ENCODE assay signal across 8 cellular contexts in genomic region chr4:125315571-125316390, GRCh38. TPM values are rescaled to one million over a fixed set of nuclear protein-coding genes. Genes with fewer than 3 reads are reported as not detected.
DNase-seq lines count a peak whose midpoint lies in the region; TF ChIP-seq lines count a peak whose summit lies in the region.

No MANE protein-coding gene starts in this region.

- no peaks in the 10 kb centered on the region for H3K36me3 Mint-ChIP-seq in activated CD4-positive, alpha-beta T cell treated with anti-CD3 and anti-CD28 coated beads, Interleukin-2, amount 10 ng/mL, durations not matched to agents 24 days and 14 days (ENCODE audit: low read depth)
- no peaks in the 10 kb centered on the region for H3K36me3 Mint-ChIP-seq in glutamatergic neuron (ENCODE audit: unreplicated experiment)
- H3K36me3 Mint-ChIP-seq in neural progenitor cell = peaks cover 30% of the 10 kb centered on the region

- peak overlapping the region; percentile 97 for H3K4me3 ChIP-seq in neural progenitor cell

- no peak overlapping the region for H3K27ac Mint-ChIP-seq in activated CD4-positive, alpha-beta T cell treated with anti-CD3 and anti-CD28 coated beads, Interleukin-2, amount 10 ng/mL, durations not matched to agents 24 days and 14 days
- H3K27ac Mint-ChIP-seq in glutamatergic neuron (ENCODE audit: unreplicated experiment) (peak overlapping the region; percentile 28), neural progenitor cell (peak overlapping the region; percentile 96)

- peaks cover 30% of the 10 kb centered on the region for H3F3A ChIP-seq in neural progenitor cell (ENCODE audit: low read depth)

- peak overlapping the region; percentile 30 for H3K9ac ChIP-seq in neural progenitor cell

- H3K27me3 ChIP-seq in neural progenitor cell = no peaks in the 10 kb centered on the region

- H3K4me2 ChIP-seq in neural progenitor cell = peak overlapping the region; percentile 91

- peaks cover 16% of the 10 kb centered on the region for H4K20me1 ChIP-seq in neural progenitor cell (ENCODE audit: low read depth)

- DNase-seq in activated CD4-positive, alpha-beta T cell treated with anti-CD3 and anti-CD28 coated beads, Interleukin-2, amount 10 ng/mL, durations not matched to agents 24 days and 14 days = peak; percentile 70
- DNase-seq in activated CD4-positive, alpha-beta T cell treated with anti-CD3 and anti-CD28 coated beads for 1 hour = no peak
- DNase-seq in M059J (ENCODE audit: low read depth) = peak; percentile 37
- peak; percentile 12 for DNase-seq in activated naive CD4-positive, alpha-beta T cell treated with anti-CD3 and anti-CD28 coated beads, Interleukin-2, amount 50 U/mL, for 16 hours
- peak; percentile 80 for DNase-seq in glutamatergic neuron
- DNase-seq in neural progenitor cell (ENCODE audit: low spot score) = peak; percentile 90
- DNase-seq in LoVo (ENCODE audit: low spot score) = no peak
- no peak for DNase-seq in cerebellum (ENCODE audit: low spot score)

- H3K36me3 ChIP-seq in neural progenitor cell = no peaks in the 10 kb centered on the region

- H3K27me3 Mint-ChIP-seq in activated CD4-positive, alpha-beta T cell treated with anti-CD3 and anti-CD28 coated beads, Interleukin-2, amount 10 ng/mL, durations not matched to agents 24 days and 14 days = peaks cover 53% of the 10 kb centered on the region
- H3K27me3 Mint-ChIP-seq in glutamatergic neuron (ENCODE audit: unreplicated experiment) (peaks cover 18% of the 10 kb centered on the region), neural progenitor cell (ENCODE audit: insufficient read depth, low read depth) (peaks cover 10% of the 10 kb centered on the region)

- peak overlapping the region; percentile 85 for H3K27ac ChIP-seq in neural progenitor cell

- H3K4me3 Mint-ChIP-seq in activated CD4-positive, alpha-beta T cell treated with anti-CD3 and anti-CD28 coated beads, Interleukin-2, amount 10 ng/mL, durations not matched to agents 24 days and 14 days = peak overlapping the region; percentile 89
- H3K4me3 Mint-ChIP-seq in glutamatergic neuron (ENCODE audit: unreplicated experiment) = peak overlapping the region; percentile 91
- peak overlapping the region; percentile 94 for H3K4me3 Mint-ChIP-seq in neural progenitor cell

- H3K9me3 Mint-ChIP-seq in activated CD4-positive, alpha-beta T cell treated with anti-CD3 and anti-CD28 coated beads, Interleukin-2, amount 10 ng/mL, durations not matched to agents 24 days and 14 days = no peaks in the 10 kb centered on the region
- peaks cover 12% of the 10 kb centered on the region for H3K9me3 Mint-ChIP-seq in glutamatergic neuron (ENCODE audit: unreplicated experiment)
- H3K9me3 Mint-ChIP-seq in neural progenitor cell = peaks cover under 1% of the 10 kb centered on the region

- peaks cover 12% of the 10 kb centered on the region for H3K4me1 ChIP-seq in neural progenitor cell

- H3K9me3 ChIP-seq in neural progenitor cell (ENCODE audit: low read depth) = no peaks in the 10 kb centered on the region

- intact Hi-C loops in activated CD4-positive, alpha-beta T cell treated with anti-CD3 and anti-CD28 coated beads, Interleukin-2, amount 10 ng/mL, durations not matched to agents 24 days and 14 days (cut with micrococcal nuclease) = no loop called here

- H2AFZ ChIP-seq in neural progenitor cell (replicated peaks) = peak overlapping the region; percentile 95

- peaks cover 18% of the 10 kb centered on the region for H3K4me1 Mint-ChIP-seq in activated CD4-positive, alpha-beta T cell treated with anti-CD3 and anti-CD28 coated beads, Interleukin-2, amount 10 ng/mL, durations not matched to agents 24 days and 14 days
- H3K4me1 Mint-ChIP-seq in glutamatergic neuron (ENCODE audit: low read depth, unreplicated experiment) (peaks cover 2% of the 10 kb centered on the region), neural progenitor cell (peaks cover 35% of the 10 kb centered on the region)

- TF ChIP-seq CTCF in glutamatergic neuron (IDR thresholded peaks at IDR 0.05; ENCODE audit: partially characterized antibody, unreplicated experiment) (no peak), neural progenitor cell (IDR thresholded peaks at IDR 0.05) (peak; percentile 32)

- peaks cover 52% of the 10 kb centered on the region for H3K79me2 ChIP-seq in neural progenitor cell (ENCODE audit: low read depth)

RNA-seq across cellular contexts. Expression of gene FAT4, which starts 1.0 kb away (rescaled TPM):
- not detected in 2 replicates for total RNA-seq in activated CD4-positive, alpha-beta T cell treated with anti-CD3 and anti-CD28 coated beads, Interleukin-2, amount 10 ng/mL, durations not matched to agents 24 days and 14 days
- total RNA-seq in M059J (2014; rRNA removed; shearing (Covaris generic)) = 1.6 and 3.1 TPM in 2 replicates
- total RNA-seq in glutamatergic neuron (ENCODE audit: unreplicated experiment) = 6.8 TPM
- 7.4 and 8.5 TPM in 2 replicates for total RNA-seq in neural progenitor cell (ENCODE audit: low replicate concordance)
- 83.7 TPM for total RNA-seq in cerebellum

Comparison
In these comparisons a context has a peak if more than half of its experiments do, and no peak if none do; other contexts are left out.
1. DNase-seq: peak in activated CD4-positive, alpha-beta T cell treated with anti-CD3 and anti-CD28 coated beads, Interleukin-2, amount 10 ng/mL, durations not matched to agents 24 days and 14 days (single experiment), M059J (single experiment), activated naive CD4-positive, alpha-beta T cell treated with anti-CD3 and anti-CD28 coated beads, Interleukin-2, amount 50 U/mL, for 16 hours (single experiment), glutamatergic neuron (single experiment) and neural progenitor cell (single experiment); none in activated CD4-positive, alpha-beta T cell treated with anti-CD3 and anti-CD28 coated beads for 1 hour (single experiment), LoVo (single experiment) and cerebellum (single experiment).
2. Peak in every context shown above with its lines, with median percentiles within 50 percentile points of each other: H3K4me3 Mint-ChIP-seq.